Comparison of ENCODE assay signal across 1 cellular context in the genomic region with DNA sequence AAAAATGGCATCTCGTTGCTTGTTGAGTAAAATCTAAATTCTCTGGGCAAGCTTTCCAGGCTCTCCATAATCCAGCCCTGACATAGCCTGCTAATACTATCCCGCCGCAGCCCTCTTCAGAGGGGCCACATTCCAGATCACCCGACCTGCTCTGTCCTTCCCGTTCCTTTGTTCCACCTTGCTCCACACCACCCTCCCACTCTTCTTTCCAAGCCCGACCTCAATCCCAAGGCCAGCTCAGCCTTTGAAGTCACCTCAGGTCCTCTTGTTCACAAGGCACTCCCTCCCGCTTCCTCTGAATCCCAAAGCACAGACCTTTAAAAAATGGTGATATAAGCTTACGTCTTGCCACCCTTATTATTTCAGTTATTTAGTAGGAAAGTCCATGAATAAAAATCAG.
TF ChIP-seq lines count a peak whose summit lies in the region.

No MANE protein-coding gene starts in this region.

TF ChIP-seq in HepG2, 621 proteins besides CTCF, POLR2A, EP300 and RAD21 (continued from another document and continues in another):
- TF ChIP-seq, protein P1, sequence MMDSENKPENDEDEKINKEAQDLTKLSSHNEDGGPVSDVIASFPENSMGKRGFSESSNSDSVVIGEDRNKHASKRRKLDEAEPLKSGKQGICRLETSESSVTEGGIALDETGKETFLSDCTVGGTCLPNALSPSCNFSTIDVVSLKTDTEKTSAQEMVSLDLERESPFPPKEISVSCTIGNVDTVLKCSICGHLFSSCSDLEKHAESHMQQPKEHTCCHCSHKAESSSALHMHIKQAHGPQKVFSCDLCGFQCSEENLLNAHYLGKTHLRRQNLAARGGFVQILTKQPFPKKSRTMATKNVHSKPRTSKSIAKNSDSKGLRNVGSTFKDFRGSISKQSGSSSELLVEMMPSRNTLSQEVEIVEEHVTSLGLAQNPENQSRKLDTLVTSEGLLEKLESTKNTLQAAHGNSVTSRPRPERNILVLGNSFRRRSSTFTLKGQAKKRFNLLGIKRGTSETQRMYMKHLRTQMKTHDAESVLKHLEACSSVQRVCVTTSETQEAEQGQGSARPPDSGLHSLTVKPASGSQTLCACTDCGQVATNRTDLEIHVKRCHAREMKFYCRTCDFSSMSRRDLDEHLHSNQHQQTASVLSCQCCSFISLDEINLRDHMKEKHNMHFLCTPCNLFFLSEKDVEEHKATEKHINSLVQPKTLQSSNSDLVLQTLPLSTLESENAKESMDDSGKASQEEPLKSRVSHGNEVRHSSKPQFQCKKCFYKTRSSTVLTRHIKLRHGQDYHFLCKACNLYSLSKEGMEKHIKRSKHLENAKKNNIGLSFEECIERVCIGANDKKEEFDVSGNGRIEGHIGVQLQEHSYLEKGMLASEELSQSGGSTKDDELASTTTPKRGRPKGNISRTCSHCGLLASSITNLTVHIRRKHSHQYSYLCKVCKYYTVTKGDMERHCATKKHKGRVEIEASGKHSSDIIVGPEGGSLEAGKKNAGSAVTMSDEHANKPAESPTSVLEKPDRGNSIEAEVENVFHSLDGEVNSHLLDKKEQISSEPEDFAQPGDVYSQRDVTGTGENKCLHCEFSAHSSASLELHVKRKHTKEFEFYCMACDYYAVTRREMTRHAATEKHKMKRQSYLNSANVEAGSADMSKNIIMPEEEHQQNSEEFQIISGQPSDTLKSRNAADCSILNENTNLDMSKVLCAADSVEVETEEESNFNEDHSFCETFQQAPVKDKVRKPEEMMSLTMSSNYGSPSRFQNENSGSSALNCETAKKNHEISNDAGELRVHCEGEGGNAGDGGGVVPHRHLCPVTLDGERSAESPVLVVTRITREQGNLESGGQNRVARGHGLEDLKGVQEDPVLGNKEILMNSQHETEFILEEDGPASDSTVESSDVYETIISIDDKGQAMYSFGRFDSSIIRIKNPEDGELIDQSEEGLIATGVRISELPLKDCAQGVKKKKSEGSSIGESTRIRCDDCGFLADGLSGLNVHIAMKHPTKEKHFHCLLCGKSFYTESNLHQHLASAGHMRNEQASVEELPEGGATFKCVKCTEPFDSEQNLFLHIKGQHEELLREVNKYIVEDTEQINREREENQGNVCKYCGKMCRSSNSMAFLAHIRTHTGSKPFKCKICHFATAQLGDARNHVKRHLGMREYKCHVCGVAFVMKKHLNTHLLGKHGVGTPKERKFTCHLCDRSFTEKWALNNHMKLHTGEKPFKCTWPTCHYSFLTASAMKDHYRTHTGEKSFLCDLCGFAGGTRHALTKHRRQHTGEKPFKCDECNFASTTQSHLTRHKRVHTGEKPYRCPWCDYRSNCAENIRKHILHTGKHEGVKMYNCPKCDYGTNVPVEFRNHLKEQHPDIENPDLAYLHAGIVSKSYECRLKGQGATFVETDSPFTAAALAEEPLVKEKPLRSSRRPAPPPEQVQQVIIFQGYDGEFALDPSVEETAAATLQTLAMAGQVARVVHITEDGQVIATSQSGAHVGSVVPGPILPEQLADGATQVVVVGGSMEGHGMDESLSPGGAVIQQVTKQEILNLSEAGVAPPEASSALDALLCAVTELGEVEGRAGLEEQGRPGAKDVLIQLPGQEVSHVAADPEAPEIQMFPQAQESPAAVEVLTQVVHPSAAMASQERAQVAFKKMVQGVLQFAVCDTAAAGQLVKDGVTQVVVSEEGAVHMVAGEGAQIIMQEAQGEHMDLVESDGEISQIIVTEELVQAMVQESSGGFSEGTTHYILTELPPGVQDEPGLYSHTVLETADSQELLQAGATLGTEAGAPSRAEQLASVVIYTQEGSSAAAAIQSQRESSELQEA (CRISPR knock-in tag; IDR thresholded peaks at IDR 0.05; ENCODE audit: not compliant biosample characterization): no peak
- TF ChIP-seq POLR2G (IDR thresholded peaks at IDR 0.05; ENCODE audit: low read depth, low read length) (0 out of 2 replicates have a peak, but pooled peaks have one; percentile 30), KDM3A (CRISPR knock-in tag; IDR thresholded peaks at IDR 0.05; ENCODE audit: low read depth) (no peak), SRSF9 (IDR thresholded peaks at IDR 0.05; ENCODE audit: borderline replicate concordance, insufficient read depth, low read depth, low read length, poor library complexity, severe bottlenecking) (no peak), GTF2F1 (IDR thresholded peaks at IDR 0.05; ENCODE audit: low read length) (no peak), SMC3 (IDR thresholded peaks at IDR 0.05; ENCODE audit: low read length) (no peak), HDAC6 (IDR thresholded peaks at IDR 0.05; ENCODE audit: low read depth, low read length) (no peak), SP5 (CRISPR knock-in tag; IDR thresholded peaks at IDR 0.05; ENCODE audit: borderline replicate concordance, low read depth) (no peak), BHLHE40 (IDR thresholded peaks at IDR 0.05; ENCODE audit: low read length) (no peak), ZNF431 (CRISPR knock-in tag; IDR thresholded peaks at IDR 0.05; ENCODE audit: borderline replicate concordance, low read depth) (no peak), SOX13 (IDR thresholded peaks at IDR 0.05) (no peak), SOX13 (CRISPR knock-in tag; conservative IDR thresholded peaks at IDR 0.05 in 1 of 2, IDR thresholded peaks at IDR 0.05 in 1 of 2) (peak in 1 of 2 experiments; percentile 69; a peak in 2 of 4 replicates), TMF1 (CRISPR knock-in tag; IDR thresholded peaks at IDR 0.05; ENCODE audit: low read depth) (no peak), ZNF121 (CRISPR knock-in tag; IDR thresholded peaks at IDR 0.05) (no peak), SIN3A (IDR thresholded peaks at IDR 0.05; ENCODE audit: borderline replicate concordance, low read depth, low read length) (no peak), TRIM24 (CRISPR knock-in tag; IDR thresholded peaks at IDR 0.05) (no peak), NFKBIZ (CRISPR knock-in tag; IDR thresholded peaks at IDR 0.05) (no peak), MTF1 (CRISPR knock-in tag; IDR thresholded peaks at IDR 0.05) (no peak), ZFP62 (CRISPR knock-in tag; IDR thresholded peaks at IDR 0.05) (no peak), FOXO1 (CRISPR knock-in tag; IDR thresholded peaks at IDR 0.05) (no peak), JUNB (CRISPR knock-in tag; IDR thresholded peaks at IDR 0.05; ENCODE audit: borderline replicate concordance) (no peak), ZC3H13 (CRISPR knock-in tag; IDR thresholded peaks at IDR 0.05) (no peak), NFRKB (IDR thresholded peaks at IDR 0.05) (no peak), ZFP1 (CRISPR knock-in tag; IDR thresholded peaks at IDR 0.05) (no peak), THAP11 (CRISPR knock-in tag; IDR thresholded peaks at IDR 0.05) (no peak), CREM (IDR thresholded peaks at IDR 0.05) (no peak), CREM (CRISPR knock-in tag; IDR thresholded peaks at IDR 0.05) (no peak), SAP130 (CRISPR knock-in tag; IDR thresholded peaks at IDR 0.05; ENCODE audit: low read depth) (peak; percentile 44), KLF6 (CRISPR knock-in tag; IDR thresholded peaks at IDR 0.05) (no peak), KAT2B (IDR thresholded peaks at IDR 0.05; ENCODE audit: borderline replicate concordance, low read depth, low read length) (no peak), XBP1 (CRISPR knock-in tag; IDR thresholded peaks at IDR 0.05) (no peak), ZNF101 (CRISPR knock-in tag; IDR thresholded peaks at IDR 0.05; ENCODE audit: borderline replicate concordance, low read depth) (no peak), POGZ (CRISPR knock-in tag; IDR thresholded peaks at IDR 0.05) (no peak), TCF7 (IDR thresholded peaks at IDR 0.05; ENCODE audit: low read depth) (peak; percentile 71), BCL6 (CRISPR knock-in tag; IDR thresholded peaks at IDR 0.05) (0 out of 2 replicates have a peak, but pooled peaks have one; percentile 12)
- TF ChIP-seq, protein P2, sequence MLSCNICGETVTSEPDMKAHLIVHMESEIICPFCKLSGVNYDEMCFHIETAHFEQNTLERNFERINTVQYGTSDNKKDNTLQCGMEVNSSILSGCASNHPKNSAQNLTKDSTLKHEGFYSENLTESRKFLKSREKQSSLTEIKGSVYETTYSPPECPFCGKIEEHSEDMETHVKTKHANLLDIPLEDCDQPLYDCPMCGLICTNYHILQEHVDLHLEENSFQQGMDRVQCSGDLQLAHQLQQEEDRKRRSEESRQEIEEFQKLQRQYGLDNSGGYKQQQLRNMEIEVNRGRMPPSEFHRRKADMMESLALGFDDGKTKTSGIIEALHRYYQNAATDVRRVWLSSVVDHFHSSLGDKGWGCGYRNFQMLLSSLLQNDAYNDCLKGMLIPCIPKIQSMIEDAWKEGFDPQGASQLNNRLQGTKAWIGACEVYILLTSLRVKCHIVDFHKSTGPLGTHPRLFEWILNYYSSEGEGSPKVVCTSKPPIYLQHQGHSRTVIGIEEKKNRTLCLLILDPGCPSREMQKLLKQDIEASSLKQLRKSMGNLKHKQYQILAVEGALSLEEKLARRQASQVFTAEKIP (CRISPR knock-in tag; IDR thresholded peaks at IDR 0.05; ENCODE audit: borderline replicate concordance): no peak
- TF ChIP-seq, protein P3, sequence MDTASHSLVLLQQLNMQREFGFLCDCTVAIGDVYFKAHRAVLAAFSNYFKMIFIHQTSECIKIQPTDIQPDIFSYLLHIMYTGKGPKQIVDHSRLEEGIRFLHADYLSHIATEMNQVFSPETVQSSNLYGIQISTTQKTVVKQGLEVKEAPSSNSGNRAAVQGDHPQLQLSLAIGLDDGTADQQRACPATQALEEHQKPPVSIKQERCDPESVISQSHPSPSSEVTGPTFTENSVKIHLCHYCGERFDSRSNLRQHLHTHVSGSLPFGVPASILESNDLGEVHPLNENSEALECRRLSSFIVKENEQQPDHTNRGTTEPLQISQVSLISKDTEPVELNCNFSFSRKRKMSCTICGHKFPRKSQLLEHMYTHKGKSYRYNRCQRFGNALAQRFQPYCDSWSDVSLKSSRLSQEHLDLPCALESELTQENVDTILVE (CRISPR knock-in tag; IDR thresholded peaks at IDR 0.05): no peak
- TF ChIP-seq, protein P4, sequence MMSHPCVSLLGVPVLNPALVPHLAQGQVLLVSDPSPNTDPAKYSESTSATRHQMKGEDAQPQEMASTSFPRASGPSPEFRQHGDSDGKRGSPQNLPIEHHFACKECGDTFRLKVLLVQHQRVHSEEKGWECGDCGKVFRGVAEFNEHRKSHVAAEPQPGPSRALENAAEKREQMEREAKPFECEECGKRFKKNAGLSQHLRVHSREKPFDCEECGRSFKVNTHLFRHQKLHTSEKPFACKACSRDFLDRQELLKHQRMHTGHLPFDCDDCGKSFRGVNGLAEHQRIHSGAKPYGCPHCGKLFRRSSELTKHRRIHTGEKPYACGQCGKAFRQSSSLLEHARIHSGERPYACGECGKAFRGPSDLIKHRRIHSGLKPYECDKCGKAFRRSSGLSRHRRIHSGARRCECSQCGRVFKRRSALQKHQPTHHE (CRISPR knock-in tag; IDR thresholded peaks at IDR 0.05; ENCODE audit: borderline replicate concordance): no peak
- TF ChIP-seq, protein P5, sequence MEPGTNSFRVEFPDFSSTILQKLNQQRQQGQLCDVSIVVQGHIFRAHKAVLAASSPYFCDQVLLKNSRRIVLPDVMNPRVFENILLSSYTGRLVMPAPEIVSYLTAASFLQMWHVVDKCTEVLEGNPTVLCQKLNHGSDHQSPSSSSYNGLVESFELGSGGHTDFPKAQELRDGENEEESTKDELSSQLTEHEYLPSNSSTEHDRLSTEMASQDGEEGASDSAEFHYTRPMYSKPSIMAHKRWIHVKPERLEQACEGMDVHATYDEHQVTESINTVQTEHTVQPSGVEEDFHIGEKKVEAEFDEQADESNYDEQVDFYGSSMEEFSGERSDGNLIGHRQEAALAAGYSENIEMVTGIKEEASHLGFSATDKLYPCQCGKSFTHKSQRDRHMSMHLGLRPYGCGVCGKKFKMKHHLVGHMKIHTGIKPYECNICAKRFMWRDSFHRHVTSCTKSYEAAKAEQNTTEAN (CRISPR knock-in tag; conservative IDR thresholded peaks at IDR 0.05): no peak
- TF ChIP-seq, protein P6, sequence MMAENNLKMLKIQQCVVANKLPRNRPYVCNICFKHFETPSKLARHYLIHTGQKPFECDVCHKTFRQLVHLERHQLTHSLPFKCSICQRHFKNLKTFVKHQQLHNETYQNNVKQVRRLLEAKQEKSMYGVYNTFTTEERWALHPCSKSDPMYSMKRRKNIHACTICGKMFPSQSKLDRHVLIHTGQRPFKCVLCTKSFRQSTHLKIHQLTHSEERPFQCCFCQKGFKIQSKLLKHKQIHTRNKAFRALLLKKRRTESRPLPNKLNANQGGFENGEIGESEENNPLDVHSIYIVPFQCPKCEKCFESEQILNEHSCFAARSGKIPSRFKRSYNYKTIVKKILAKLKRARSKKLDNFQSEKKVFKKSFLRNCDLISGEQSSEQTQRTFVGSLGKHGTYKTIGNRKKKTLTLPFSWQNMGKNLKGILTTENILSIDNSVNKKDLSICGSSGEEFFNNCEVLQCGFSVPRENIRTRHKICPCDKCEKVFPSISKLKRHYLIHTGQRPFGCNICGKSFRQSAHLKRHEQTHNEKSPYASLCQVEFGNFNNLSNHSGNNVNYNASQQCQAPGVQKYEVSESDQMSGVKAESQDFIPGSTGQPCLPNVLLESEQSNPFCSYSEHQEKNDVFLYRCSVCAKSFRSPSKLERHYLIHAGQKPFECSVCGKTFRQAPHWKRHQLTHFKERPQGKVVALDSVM (CRISPR knock-in tag; IDR thresholded peaks at IDR 0.05): no peak
- TF ChIP-seq, protein P7, sequence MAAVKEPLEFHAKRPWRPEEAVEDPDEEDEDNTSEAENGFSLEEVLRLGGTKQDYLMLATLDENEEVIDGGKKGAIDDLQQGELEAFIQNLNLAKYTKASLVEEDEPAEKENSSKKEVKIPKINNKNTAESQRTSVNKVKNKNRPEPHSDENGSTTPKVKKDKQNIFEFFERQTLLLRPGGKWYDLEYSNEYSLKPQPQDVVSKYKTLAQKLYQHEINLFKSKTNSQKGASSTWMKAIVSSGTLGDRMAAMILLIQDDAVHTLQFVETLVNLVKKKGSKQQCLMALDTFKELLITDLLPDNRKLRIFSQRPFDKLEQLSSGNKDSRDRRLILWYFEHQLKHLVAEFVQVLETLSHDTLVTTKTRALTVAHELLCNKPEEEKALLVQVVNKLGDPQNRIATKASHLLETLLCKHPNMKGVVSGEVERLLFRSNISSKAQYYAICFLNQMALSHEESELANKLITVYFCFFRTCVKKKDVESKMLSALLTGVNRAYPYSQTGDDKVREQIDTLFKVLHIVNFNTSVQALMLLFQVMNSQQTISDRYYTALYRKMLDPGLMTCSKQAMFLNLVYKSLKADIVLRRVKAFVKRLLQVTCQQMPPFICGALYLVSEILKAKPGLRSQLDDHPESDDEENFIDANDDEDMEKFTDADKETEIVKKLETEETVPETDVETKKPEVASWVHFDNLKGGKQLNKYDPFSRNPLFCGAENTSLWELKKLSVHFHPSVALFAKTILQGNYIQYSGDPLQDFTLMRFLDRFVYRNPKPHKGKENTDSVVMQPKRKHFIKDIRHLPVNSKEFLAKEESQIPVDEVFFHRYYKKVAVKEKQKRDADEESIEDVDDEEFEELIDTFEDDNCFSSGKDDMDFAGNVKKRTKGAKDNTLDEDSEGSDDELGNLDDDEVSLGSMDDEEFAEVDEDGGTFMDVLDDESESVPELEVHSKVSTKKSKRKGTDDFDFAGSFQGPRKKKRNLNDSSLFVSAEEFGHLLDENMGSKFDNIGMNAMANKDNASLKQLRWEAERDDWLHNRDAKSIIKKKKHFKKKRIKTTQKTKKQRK (IDR thresholded peaks at IDR 0.05; ENCODE audit: low read length): no peak
- TF ChIP-seq, protein P8, sequence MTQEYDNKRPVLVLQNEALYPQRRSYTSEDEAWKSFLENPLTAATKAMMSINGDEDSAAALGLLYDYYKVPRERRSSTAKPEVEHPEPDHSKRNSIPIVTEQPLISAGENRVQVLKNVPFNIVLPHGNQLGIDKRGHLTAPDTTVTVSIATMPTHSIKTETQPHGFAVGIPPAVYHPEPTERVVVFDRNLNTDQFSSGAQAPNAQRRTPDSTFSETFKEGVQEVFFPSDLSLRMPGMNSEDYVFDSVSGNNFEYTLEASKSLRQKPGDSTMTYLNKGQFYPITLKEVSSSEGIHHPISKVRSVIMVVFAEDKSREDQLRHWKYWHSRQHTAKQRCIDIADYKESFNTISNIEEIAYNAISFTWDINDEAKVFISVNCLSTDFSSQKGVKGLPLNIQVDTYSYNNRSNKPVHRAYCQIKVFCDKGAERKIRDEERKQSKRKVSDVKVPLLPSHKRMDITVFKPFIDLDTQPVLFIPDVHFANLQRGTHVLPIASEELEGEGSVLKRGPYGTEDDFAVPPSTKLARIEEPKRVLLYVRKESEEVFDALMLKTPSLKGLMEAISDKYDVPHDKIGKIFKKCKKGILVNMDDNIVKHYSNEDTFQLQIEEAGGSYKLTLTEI (CRISPR knock-in tag; conservative IDR thresholded peaks at IDR 0.05): no peak
